Comparison of ENCODE assay signal across 1 cellular context in genomic region chr7:73351447-73352167, GRCh38.
TF ChIP-seq lines count a peak whose summit lies in the region.

No MANE protein-coding gene starts in this region.

TF ChIP-seq in endothelial cell of umbilical vein, 7 proteins besides CTCF, POLR2A, EP300 and RAD21:
- TF ChIP-seq POLR2AphosphoS5 (IDR thresholded peaks at IDR 0.05; ENCODE audit: insufficient read depth, low read depth, low read length) (no peak), MAX (IDR thresholded peaks at IDR 0.05; ENCODE audit: insufficient read depth, insufficient read length) (no peak), MYC (IDR thresholded peaks at IDR 0.05; ENCODE audit: low read depth, low read length) (no peak), GATA2 (IDR thresholded peaks at IDR 0.05; ENCODE audit: insufficient read depth, insufficient read length, low read depth, low read length) (no peak), EZH2 (IDR thresholded peaks at IDR 0.05; ENCODE audit: borderline replicate concordance, low read depth, low read length, severe bottlenecking) (no peak), FOS (IDR thresholded peaks at IDR 0.05; ENCODE audit: borderline replicate concordance, insufficient read depth, low read length) (no peak), JUN (IDR thresholded peaks at IDR 0.05; ENCODE audit: borderline replicate concordance, insufficient read depth, insufficient read length, low read depth) (no peak)
